17 cellular contexts compared by ENCODE assay signal in genomic region chr5:1332461-1333001, GRCh38. TPM values are rescaled to one million over a fixed set of nuclear protein-coding genes. Genes with fewer than 3 reads are reported as not detected.
A peak's percentile ranks its signal among the peaks of the same experiment; 100 is the strongest.
DNase-seq lines count a peak whose midpoint lies in the region; ATAC-seq and TF ChIP-seq lines count a peak whose summit lies in the region.
"Had no signal": no experiment of that assay in that cellular context is flagged by ENCODE, and none has a peak within 500 bp of the region (broad histone marks: within the 10 kb centered on the region; RNA-seq: fewer than 3 reads in every experiment).

No MANE protein-coding gene starts in this region.

- H4K20me1 ChIP-seq in OCI-LY1 (ENCODE audit: insufficient read depth, low read length): no peaks in the 10 kb centered on the region

- no peak overlapping the region for H3K9ac ChIP-seq in OCI-LY1 (ENCODE audit: low read length)

- H3K9me3 Mint-ChIP-seq in activated CD8-positive, alpha-beta memory T cell treated with anti-CD3 and anti-CD28 coated beads, Interleukin-2, amount 10 ng/mL, durations not matched to agents 7 days and 5 days (ENCODE audit: low read depth): no peaks in the 10 kb centered on the region
- H3K9me3 Mint-ChIP-seq in stimulated activated naive B cell treated with anti-CD40 and anti-IgM and Interleukin-4, amounts not matched to agents 10 μg/mL and 1 μg/mL and 100 μg/mL, for 72 hours: no peaks in the 10 kb centered on the region
- H3K9me3 Mint-ChIP-seq in osteocyte (ENCODE audit: unreplicated experiment): peaks cover 6% of the 10 kb centered on the region
- H3K9me3 Mint-ChIP-seq: activated T-cell treated with anti-CD3 and anti-CD28 coated beads, Interleukin-2, amount 50 U/mL, for 24 hours; CD4-positive, alpha-beta memory T cell had no signal

- H3K27ac Mint-ChIP-seq in activated CD8-positive, alpha-beta memory T cell treated with anti-CD3 and anti-CD28 coated beads, Interleukin-2, amount 10 ng/mL, durations not matched to agents 7 days and 5 days: no peak overlapping the region
- H3K27ac Mint-ChIP-seq in stimulated activated naive B cell treated with anti-CD40 and anti-IgM and Interleukin-4, amounts not matched to agents 10 μg/mL and 1 μg/mL and 100 μg/mL, for 72 hours: no peak overlapping the region
- H3K27ac Mint-ChIP-seq in osteocyte (ENCODE audit: unreplicated experiment): no peak overlapping the region

- TF ChIP-seq CTCF in OCI-LY1 (IDR thresholded peaks at IDR 0.05; ENCODE audit: low read length) (no peak), osteocyte (IDR thresholded peaks at IDR 0.05) (no peak)

- no peak overlapping the region for H3K4me3 Mint-ChIP-seq in activated CD8-positive, alpha-beta memory T cell treated with anti-CD3 and anti-CD28 coated beads, Interleukin-2, amount 10 ng/mL, durations not matched to agents 7 days and 5 days
- no peak overlapping the region for H3K4me3 Mint-ChIP-seq in stimulated activated naive B cell treated with anti-CD40 and anti-IgM and Interleukin-4, amounts not matched to agents 10 μg/mL and 1 μg/mL and 100 μg/mL, for 72 hours
- no peak overlapping the region for H3K4me3 Mint-ChIP-seq in osteocyte (ENCODE audit: unreplicated experiment)
- H3K4me3 Mint-ChIP-seq: activated T-cell treated with anti-CD3 and anti-CD28 coated beads, Interleukin-2, amount 50 U/mL, for 24 hours; CD4-positive, alpha-beta memory T cell had no signal

- peaks cover 31% of the 10 kb centered on the region for H3K4me1 ChIP-seq in OCI-LY1 (ENCODE audit: insufficient read depth, low read length, severe bottlenecking)
- H3K4me1 ChIP-seq: heart left ventricle, prostate gland had no signal

- no peaks in the 10 kb centered on the region for H3K79me2 ChIP-seq in OCI-LY1 (ENCODE audit: insufficient read depth, low read length)

- DNase-seq in activated CD8-positive, alpha-beta memory T cell treated with anti-CD3 and anti-CD28 coated beads, Interleukin-2, amount 10 ng/mL, durations not matched to agents 7 days and 5 days: no peak
- no peak for DNase-seq in activated CD8-positive, alpha-beta memory T cell treated with anti-CD3 and anti-CD28 coated beads, Interleukin-2, amount 50 U/mL, for 4 hours
- DNase-seq in cerebellar cortex (ENCODE audit: low spot score): peak; percentile 51
- no peak for DNase-seq in stimulated activated naive B cell treated with anti-CD40 and anti-IgM and Interleukin-4, amounts not matched to agents 10 μg/mL and 1 μg/mL and 100 μg/mL, for 72 hours
- no peak for DNase-seq in osteocyte (ENCODE audit: extremely low spot score, unreplicated experiment)
- DNase-seq in ecto neural progenitor cell (ENCODE audit: low spot score): no peak
- DNase-seq: activated CD4-positive, alpha-beta T cell treated with anti-CD3 and anti-CD28 coated beads for 4 hours; activated T-cell treated with anti-CD3 and anti-CD28 coated beads, Interleukin-2, amount 50 U/mL, for 24 hours; amniotic stem cell; CD4-positive, alpha-beta memory T cell; heart left ventricle; NCI-H2081; NCI-H69 had no signal

- no peaks in the 10 kb centered on the region for H3K27me3 Mint-ChIP-seq in activated CD8-positive, alpha-beta memory T cell treated with anti-CD3 and anti-CD28 coated beads, Interleukin-2, amount 10 ng/mL, durations not matched to agents 7 days and 5 days
- H3K27me3 Mint-ChIP-seq in stimulated activated naive B cell treated with anti-CD40 and anti-IgM and Interleukin-4, amounts not matched to agents 10 μg/mL and 1 μg/mL and 100 μg/mL, for 72 hours: no peaks in the 10 kb centered on the region
- no peaks in the 10 kb centered on the region for H3K27me3 Mint-ChIP-seq in osteocyte (ENCODE audit: unreplicated experiment)
- H3K27me3 Mint-ChIP-seq: activated T-cell treated with anti-CD3 and anti-CD28 coated beads, Interleukin-2, amount 50 U/mL, for 24 hours; CD4-positive, alpha-beta memory T cell had no signal

- H3K9me3 ChIP-seq in OCI-LY1 (ENCODE audit: low read length): no peaks in the 10 kb centered on the region
- H3K9me3 ChIP-seq: esophagus muscularis mucosa, heart left ventricle, prostate gland had no signal

- H3K9me2 ChIP-seq in OCI-LY1 (ENCODE audit: low read depth, low read length): no peaks in the 10 kb centered on the region

- H2AFZ ChIP-seq in OCI-LY1 (ENCODE audit: low read length): no peak overlapping the region

- peak overlapping the region; percentile 65 for H3K27ac ChIP-seq in OCI-LY1 (ENCODE audit: low read depth, low read length, poor library complexity, severe bottlenecking)
- H3K27ac ChIP-seq: esophagus muscularis mucosa, heart left ventricle had no signal

- no peak overlapping the region for H3K4me3 ChIP-seq in OCI-LY1 (ENCODE audit: low read depth, low read length, poor library complexity, severe bottlenecking)
- H3K4me3 ChIP-seq: esophagus muscularis mucosa, heart left ventricle, prostate gland had no signal

- H3K4me1 Mint-ChIP-seq in activated CD8-positive, alpha-beta memory T cell treated with anti-CD3 and anti-CD28 coated beads, Interleukin-2, amount 10 ng/mL, durations not matched to agents 7 days and 5 days: peaks cover 3% of the 10 kb centered on the region
- peaks cover 17 to 19% of the 10 kb centered on the region in 2 donors for H3K4me1 Mint-ChIP-seq in stimulated activated naive B cell treated with anti-CD40 and anti-IgM and Interleukin-4, amounts not matched to agents 10 μg/mL and 1 μg/mL and 100 μg/mL, for 72 hours
- H3K4me1 Mint-ChIP-seq in osteocyte (ENCODE audit: unreplicated experiment): peaks cover 10% of the 10 kb centered on the region

- ATAC-seq in activated CD8-positive, alpha-beta memory T cell treated with anti-CD3 and anti-CD28 coated beads, Interleukin-2, amount 10 ng/mL, durations not matched to agents 7 days and 5 days: peak; percentile 68
- peak; percentile 51 to 68 for ATAC-seq in stimulated activated naive B cell treated with anti-CD40 and anti-IgM and Interleukin-4, amounts not matched to agents 10 μg/mL and 1 μg/mL and 100 μg/mL, for 72 hours (replicated peaks)
- no peak for ATAC-seq in HG03342 (IDR thresholded peaks at IDR 0.05; ENCODE audit: unreplicated experiment)
- ATAC-seq: heart left ventricle had no signal

- CTCF ChIA-PET in activated CD8-positive, alpha-beta memory T cell treated with anti-CD3 and anti-CD28 coated beads, Interleukin-2, amount 10 ng/mL, durations not matched to agents 7 days and 5 days (lab: Charles Lee): no interaction called here

- no peak overlapping the region for H3K4me2 ChIP-seq in OCI-LY1 (ENCODE audit: low read length)

- peaks cover 18% of the 10 kb centered on the region for H3K36me3 Mint-ChIP-seq in activated CD8-positive, alpha-beta memory T cell treated with anti-CD3 and anti-CD28 coated beads, Interleukin-2, amount 10 ng/mL, durations not matched to agents 7 days and 5 days
- peaks cover 31 to 53% of the 10 kb centered on the region in 2 donors for H3K36me3 Mint-ChIP-seq in stimulated activated naive B cell treated with anti-CD40 and anti-IgM and Interleukin-4, amounts not matched to agents 10 μg/mL and 1 μg/mL and 100 μg/mL, for 72 hours
- peaks cover 35% of the 10 kb centered on the region for H3K36me3 Mint-ChIP-seq in osteocyte (ENCODE audit: unreplicated experiment)

- H3K27me3 ChIP-seq in OCI-LY1 (ENCODE audit: insufficient read depth, low read length): no peaks in the 10 kb centered on the region
- H3K27me3 ChIP-seq: esophagus muscularis mucosa, heart left ventricle had no signal

- no peaks in the 10 kb centered on the region for H3F3A ChIP-seq in OCI-LY1 (ENCODE audit: insufficient read depth, low read length)

- H3K36me3 ChIP-seq in OCI-LY1 (ENCODE audit: insufficient read depth, low read length): peaks cover 89% of the 10 kb centered on the region

RNA-seq across cellular contexts. Expression of gene CLPTM1L, which starts 12.4 kb away (rescaled TPM):
- 100 to 1,000 TPM; 107 to 115 TPM for total RNA-seq in activated CD8-positive, alpha-beta memory T cell treated with anti-CD3 and anti-CD28 coated beads, Interleukin-2, amount 10 ng/mL, durations not matched to agents 7 days and 5 days
- 88.0 and 93.1 TPM in 2 replicates for total RNA-seq in osteocyte

RNA-seq across cellular contexts. Expression of gene TERT, which starts 37.7 kb away (rescaled TPM):
- total RNA-seq in activated CD8-positive, alpha-beta memory T cell treated with anti-CD3 and anti-CD28 coated beads, Interleukin-2, amount 10 ng/mL, durations not matched to agents 7 days and 5 days: 1 to 10 TPM in 1 of 2 experiments, under 1 TPM in 1; 0.82 to 1.5 TPM
- total RNA-seq in osteocyte: not detected in 2 replicates
- total RNA-seq: CD4-positive, alpha-beta memory T cell; esophagus muscularis mucosa; heart left ventricle had no signal
